In the genomic region with DNA sequence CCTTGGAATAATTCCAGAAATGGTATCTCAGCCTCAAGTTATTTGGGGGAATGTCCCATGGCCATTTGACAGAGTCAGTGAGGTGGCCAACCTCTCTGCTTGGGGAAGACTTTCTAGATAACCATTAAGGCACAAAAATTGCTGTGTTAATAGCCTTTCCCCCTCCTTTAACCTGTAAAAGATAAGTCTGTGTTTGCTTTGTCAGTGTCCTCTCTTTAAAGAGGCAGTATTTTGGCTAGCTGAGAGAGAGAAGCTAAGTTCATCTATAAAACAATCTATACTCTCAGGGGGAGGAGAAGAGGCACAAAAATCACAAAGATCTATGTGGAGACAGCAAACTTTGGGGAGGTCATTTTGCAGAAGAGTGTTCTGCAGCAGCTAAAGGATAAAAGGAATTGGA, we compare ENCODE assay signal across 30 cellular contexts.
"Had no signal": no experiment of that assay in that cellular context is flagged by ENCODE, and none has a peak within 500 bp of the region (broad histone marks: within the 10 kb centered on the region; RNA-seq: fewer than 3 reads in every experiment).

No MANE protein-coding gene starts in this region.

- ATAC-seq: natural killer cell; psoas muscle; stimulated activated memory B cell treated with anti-CD40 and anti-IgM and Interleukin-4, amounts not matched to agents 10 μg/mL and 1 μg/mL and 100 μg/mL, for 72 hours; stimulated activated naive CD8-positive, alpha-beta T cell treated with anti-CD3 and anti-CD28 coated beads, Interleukin-15, amount 100 ng/mL, for 72 hours; stimulated activated naive CD8-positive, alpha-beta T cell treated with anti-CD3 and anti-CD28 coated beads, Interleukin-15, Interleukin-2, amounts not matched to agents 100 U/mL and 50 U/mL, for 24 hours had no signal

- H2AFZ ChIP-seq: neural progenitor cell, parathyroid adenoma had no signal

- H3K27ac Mint-ChIP-seq: natural killer cell; nephron; neural progenitor cell; progenitor cell of endocrine pancreas; stimulated activated memory B cell treated with anti-CD40 and anti-IgM and Interleukin-4, amounts not matched to agents 10 μg/mL and 1 μg/mL and 100 μg/mL, for 72 hours; stimulated activated naive CD8-positive, alpha-beta T cell treated with anti-CD3 and anti-CD28 coated beads, Interleukin-15, amount 100 ng/mL, for 72 hours; type B pancreatic cell had no signal

- H3K36me3 ChIP-seq: neural progenitor cell, ovary, spleen, suprapubic skin, tibial artery, transverse colon, upper lobe of right lung, uterus had no signal

- H3K4me3 Mint-ChIP-seq: natural killer cell; nephron; neural progenitor cell; stimulated activated memory B cell treated with anti-CD40 and anti-IgM and Interleukin-4, amounts not matched to agents 10 μg/mL and 1 μg/mL and 100 μg/mL, for 72 hours; stimulated activated naive CD8-positive, alpha-beta T cell treated with anti-CD3 and anti-CD28 coated beads, Interleukin-15, amount 100 ng/mL, for 72 hours; type B pancreatic cell had no signal

- H3K9me3 ChIP-seq: ovary, psoas muscle, spleen, suprapubic skin, testis, tibial artery, transverse colon, upper lobe of right lung, uterus had no signal

- H3K27me3 Mint-ChIP-seq: progenitor cell of endocrine pancreas had no signal

- H3K36me3 Mint-ChIP-seq: natural killer cell; neural progenitor cell; stimulated activated memory B cell treated with anti-CD40 and anti-IgM and Interleukin-4, amounts not matched to agents 10 μg/mL and 1 μg/mL and 100 μg/mL, for 72 hours; type B pancreatic cell had no signal

- H3K9ac ChIP-seq: neural progenitor cell, parathyroid adenoma had no signal

- H3K27ac ChIP-seq: neural progenitor cell, ovary, parathyroid adenoma, psoas muscle, skin epidermis, spleen, suprapubic skin, testis, tibial artery, upper lobe of right lung had no signal

- DNase-seq: natural killer cell; occipital lobe; posterior cingulate gyrus; psoas muscle; right cardiac atrium; spleen; stimulated activated CD4-positive, alpha-beta T cell treated with anti-CD3 and anti-CD28 coated beads, Interleukin-12 subunit alpha, Interleukin-12 subunit beta, amount 100 ng/mL, for 4 hours; stimulated activated CD4-positive, alpha-beta T cell treated with anti-CD3 and anti-CD28 coated beads, Interleukin-1b, Interleukin-23, amount 100 ng/mL, for 48 hours; stimulated activated CD4-positive, alpha-beta T cell treated with anti-CD3 and anti-CD28 coated beads, Interleukin-4, amount 100 ng/mL, for 1 hour; stimulated activated CD4-positive, alpha-beta T cell treated with anti-CD3 and anti-CD28 coated beads, Interleukin-4, amount 100 ng/mL, for 4 hours; stimulated activated CD8-positive, alpha-beta memory T cell treated with anti-CD3 and anti-CD28 coated beads, Interleukin-4, amount 100 ng/mL, for 48 hours; stimulated activated naive CD4-positive, alpha-beta T cell; stimulated activated naive CD8-positive, alpha-beta T cell treated with anti-CD3 and anti-CD28 coated beads, Interleukin-15, amount 100 ng/mL, for 72 hours; stimulated activated naive CD8-positive, alpha-beta T cell treated with anti-CD3 and anti-CD28 coated beads, Interleukin-15, Interleukin-2, amounts not matched to agents 100 U/mL and 50 U/mL, for 24 hours; substantia nigra; tibial artery; transverse colon; upper lobe of right lung had no signal

- H3K79me2 ChIP-seq: parathyroid adenoma had no signal

- H3K4me1 Mint-ChIP-seq: natural killer cell; neural progenitor cell; stimulated activated memory B cell treated with anti-CD40 and anti-IgM and Interleukin-4, amounts not matched to agents 10 μg/mL and 1 μg/mL and 100 μg/mL, for 72 hours; stimulated activated naive CD8-positive, alpha-beta T cell treated with anti-CD3 and anti-CD28 coated beads, Interleukin-15, amount 100 ng/mL, for 72 hours had no signal

- H3K9me3 Mint-ChIP-seq: nephron; neural progenitor cell; stimulated activated memory B cell treated with anti-CD40 and anti-IgM and Interleukin-4, amounts not matched to agents 10 μg/mL and 1 μg/mL and 100 μg/mL, for 72 hours; type B pancreatic cell had no signal

- H3K4me2 ChIP-seq: neural progenitor cell, smooth muscle cell had no signal

- H3K27me3 ChIP-seq: neural progenitor cell, ovary, spleen, suprapubic skin, testis, tibial artery, transverse colon, upper lobe of right lung, uterus had no signal

- H3K4me3 ChIP-seq: neural progenitor cell, ovary, psoas muscle, skin epidermis, smooth muscle cell, spleen, suprapubic skin, testis, tibial artery, transverse colon, upper lobe of right lung, uterus had no signal

- H3K4me1 ChIP-seq: neural progenitor cell, parathyroid adenoma, psoas muscle, spleen, suprapubic skin, testis, tibial artery, upper lobe of right lung, uterus had no signal
